ENCODE assay signal across 7 cellular contexts in the genomic region with DNA sequence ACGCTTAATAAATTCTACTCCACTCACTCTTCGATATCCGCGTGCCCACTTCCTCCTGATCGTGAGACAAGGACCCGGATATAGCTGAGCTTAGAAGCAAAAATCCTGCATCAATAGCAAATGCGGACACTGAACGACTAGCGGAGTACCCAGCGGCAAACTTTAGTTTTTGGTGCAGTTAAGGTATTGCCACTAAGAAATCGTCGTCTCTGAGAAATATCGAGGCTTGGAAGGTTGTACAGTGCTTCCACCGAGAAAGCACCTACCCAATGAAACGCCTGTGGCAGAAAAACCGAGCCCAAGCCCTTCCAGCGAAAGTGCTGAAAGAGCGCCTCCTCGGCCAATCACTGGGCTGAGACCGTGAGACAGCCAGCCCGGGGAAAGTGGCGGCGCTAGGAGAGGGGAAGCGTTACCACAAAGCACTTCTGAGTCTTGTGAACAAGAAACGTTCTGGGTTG. TPM values are rescaled to one million over a fixed set of nuclear protein-coding genes. Genes with fewer than 3 reads are reported as not detected.
DNase-seq lines count a peak whose midpoint lies in the region; ATAC-seq and TF ChIP-seq lines count a peak whose summit lies in the region.

No MANE protein-coding gene starts in this region.

- peak; percentile 53 for TF ChIP-seq POLR2A in GM18526 (IDR thresholded peaks at IDR 0.05; ENCODE audit: extremely low read depth, insufficient read length)

- H3K4me1 Mint-ChIP-seq in immature natural killer cell: peaks cover 40 to 51% of the 10 kb centered on the region in 2 donors

- H3K9me3 Mint-ChIP-seq in immature natural killer cell: no peaks in the 10 kb centered on the region

- H3K36me3 Mint-ChIP-seq in immature natural killer cell: no peaks in the 10 kb centered on the region

- peak; percentile 44 for ATAC-seq in HG02981 (IDR thresholded peaks at IDR 0.05; ENCODE audit: unreplicated experiment)

- H3K4me3 Mint-ChIP-seq in immature natural killer cell: peak overlapping the region; percentile 91 to 98 (median 96)

- peak; percentile 14 for TF ChIP-seq CTCF in astrocyte of the spinal cord (IDR thresholded peaks at IDR 0.05; ENCODE audit: low read depth, low read length)

- DNase-seq in NCI-H2081 treated with DMSO at 0.1 percent for 48 hours (lab: John Stamatoyannopoulos, UW) (peak; percentile 85), T-helper 9 cell (peak; percentile 73), astrocyte of the spinal cord (ENCODE audit: low read depth, low spot score) (peak; percentile 86), immature natural killer cell (peak; percentile 88 to 92 (median 91))
- DNase-seq in stimulated activated CD4-positive, alpha-beta T cell treated with anti-CD3 and anti-CD28 coated beads, Interleukin-15, amount 100 ng/mL, for 24 hours: peak; percentile 86

- in situ Hi-C loops in astrocyte of the spinal cord (cut with HindIII; ENCODE audit: low sequenced_read_pairs): no loop called here

- H3K4me3 ChIP-seq in astrocyte of the spinal cord (ENCODE audit: low read depth, low read length): peak overlapping the region; percentile 42

- H3K27me3 Mint-ChIP-seq in immature natural killer cell (ENCODE audit: low read depth in 3 of 3): peaks cover 16 to 32% (median 29%) of the 10 kb centered on the region in 3 donors

- H3K27ac Mint-ChIP-seq in immature natural killer cell: peak overlapping the region; percentile 95 to 100 (median 98)

RNA-seq across cellular contexts. Expression of a gene that starts 32.2 kb away (rescaled TPM):
- polyA plus RNA-seq in immature natural killer cell: 10 to 100 TPM; 35.3 to 53.0 (median 44.3) TPM

Comparison
In these comparisons a context has a peak if more than half of its experiments do, and no peak if none do; other contexts are left out.
1. Peak in every context shown above with its lines: DNase-seq, ATAC-seq and H3K4me3 ChIP-seq.